Comparison of ENCODE assay signal across 1 cellular context in genomic region chr1:205775015-205775716, GRCh38.
TF ChIP-seq lines count a peak whose summit lies in the region.

Gene RAB29 (minus strand): TSS chr1:205775482. CDS start chr1:205774956, 526 bp downstream.

TF ChIP-seq in HepG2, 621 proteins besides CTCF, POLR2A, EP300 and RAD21 (continued from another document and continues in another):
- TF ChIP-seq ZNF512B (CRISPR knock-in tag; IDR thresholded peaks at IDR 0.05; ENCODE audit: borderline replicate concordance), result no peak
- TF ChIP-seq NAIF1 (CRISPR knock-in tag; IDR thresholded peaks at IDR 0.05; ENCODE audit: borderline replicate concordance), result peak; percentile 44; the same call in 1 of the 2 replicates
- TF ChIP-seq TBX2 (CRISPR knock-in tag; IDR thresholded peaks at IDR 0.05; ENCODE audit: borderline replicate concordance), result peak; percentile 76
- peak; percentile 72 for TF ChIP-seq GABPB1 (CRISPR knock-in tag; IDR thresholded peaks at IDR 0.05)
- no peak for TF ChIP-seq NFE2 (CRISPR knock-in tag; IDR thresholded peaks at IDR 0.05)
- TF ChIP-seq TFAP4 (IDR thresholded peaks at IDR 0.05; ENCODE audit: borderline replicate concordance, low read depth), result peak; percentile 16; the same call in 1 of the 2 replicates
- no peak for TF ChIP-seq ZNF260 (CRISPR knock-in tag; IDR thresholded peaks at IDR 0.05; ENCODE audit: borderline replicate concordance, low read depth)
- TF ChIP-seq ZNF383 (CRISPR knock-in tag; IDR thresholded peaks at IDR 0.05; ENCODE audit: borderline replicate concordance), result no peak
- TF ChIP-seq ZNF24 (IDR thresholded peaks at IDR 0.05), result no peak
- TF ChIP-seq IKZF1 (IDR thresholded peaks at IDR 0.05), result no peak
- TF ChIP-seq TERF1 (CRISPR knock-in tag; IDR thresholded peaks at IDR 0.05), result no peak
- TF ChIP-seq ZNF446 (CRISPR knock-in tag; IDR thresholded peaks at IDR 0.05), result no peak
- no peak for TF ChIP-seq PAWR (CRISPR knock-in tag; IDR thresholded peaks at IDR 0.05; ENCODE audit: borderline replicate concordance)
- TF ChIP-seq ZBTB21 (CRISPR knock-in tag; IDR thresholded peaks at IDR 0.05), result no peak
- TF ChIP-seq PAX8 (CRISPR knock-in tag; IDR thresholded peaks at IDR 0.05; ENCODE audit: borderline replicate concordance), result no peak
- no peak for TF ChIP-seq ZXDC (CRISPR knock-in tag; IDR thresholded peaks at IDR 0.05)
- no peak for TF ChIP-seq MAFG (CRISPR knock-in tag; IDR thresholded peaks at IDR 0.05)
- no peak for TF ChIP-seq TBL1XR1 (IDR thresholded peaks at IDR 0.05; ENCODE audit: borderline replicate concordance, low read length, partially characterized antibody)
- TF ChIP-seq ZMYM3 (CRISPR knock-in tag; IDR thresholded peaks at IDR 0.05), result no peak
- 0 out of 2 replicates have a peak, but pooled peaks have one; percentile 3 for TF ChIP-seq NFE2L2 (IDR thresholded peaks at IDR 0.05; ENCODE audit: low read length)
- TF ChIP-seq TSC22D2 (CRISPR knock-in tag; IDR thresholded peaks at IDR 0.05; ENCODE audit: borderline replicate concordance), result no peak
- no peak for TF ChIP-seq STAT5B (CRISPR knock-in tag; IDR thresholded peaks at IDR 0.05)
- no peak for TF ChIP-seq NCOA2 (CRISPR knock-in tag; IDR thresholded peaks at IDR 0.05)
- TF ChIP-seq ATF5 (CRISPR knock-in tag; IDR thresholded peaks at IDR 0.05; ENCODE audit: low read depth), result no peak
- TF ChIP-seq MLLT10 (CRISPR knock-in tag; IDR thresholded peaks at IDR 0.05), result no peak
- TF ChIP-seq ZNF382 (CRISPR knock-in tag; IDR thresholded peaks at IDR 0.05; ENCODE audit: borderline replicate concordance), result no peak
- no peak for TF ChIP-seq TRIM24 (CRISPR knock-in tag; IDR thresholded peaks at IDR 0.05)
- no peak for TF ChIP-seq ZNF678 (CRISPR knock-in tag; IDR thresholded peaks at IDR 0.05)
- TF ChIP-seq FOSL2 (CRISPR knock-in tag; IDR thresholded peaks at IDR 0.05), result 0 out of 2 replicates have a peak, but pooled peaks have one; percentile 18
- TF ChIP-seq CENPT (CRISPR knock-in tag; IDR thresholded peaks at IDR 0.05; ENCODE audit: low read depth), result no peak
- no peak for TF ChIP-seq ZNF296 (CRISPR knock-in tag; conservative IDR thresholded peaks at IDR 0.05)
- TF ChIP-seq ATF1 (CRISPR knock-in tag; IDR thresholded peaks at IDR 0.05), result no peak
- no peak for TF ChIP-seq ZC3H4 (CRISPR knock-in tag; IDR thresholded peaks at IDR 0.05; ENCODE audit: borderline replicate concordance)
- no peak for TF ChIP-seq SMAD1 (CRISPR knock-in tag; IDR thresholded peaks at IDR 0.05; ENCODE audit: borderline replicate concordance, low read depth)
- no peak for TF ChIP-seq FOXJ3 (CRISPR knock-in tag; IDR thresholded peaks at IDR 0.05; ENCODE audit: borderline replicate concordance)
- no peak for TF ChIP-seq FOXM1 (CRISPR knock-in tag; IDR thresholded peaks at IDR 0.05)
- TF ChIP-seq DDIT3 (CRISPR knock-in tag; IDR thresholded peaks at IDR 0.05), result no peak
- no peak for TF ChIP-seq ISL2 (CRISPR knock-in tag; IDR thresholded peaks at IDR 0.05)
- TF ChIP-seq GMEB2 (CRISPR knock-in tag; IDR thresholded peaks at IDR 0.05; ENCODE audit: low read depth), result no peak
- TF ChIP-seq PAF1 (CRISPR knock-in tag; IDR thresholded peaks at IDR 0.05), result no peak
- no peak for TF ChIP-seq ZIK1 (CRISPR knock-in tag; IDR thresholded peaks at IDR 0.05; ENCODE audit: borderline replicate concordance, low read depth)
- no peak for TF ChIP-seq JUND (CRISPR knock-in tag; IDR thresholded peaks at IDR 0.05)
- no peak for TF ChIP-seq ZNF558 (CRISPR knock-in tag; IDR thresholded peaks at IDR 0.05; ENCODE audit: borderline replicate concordance)
- TF ChIP-seq THAP11 (CRISPR knock-in tag; IDR thresholded peaks at IDR 0.05), result peak; percentile 99
- TF ChIP-seq ZNF17 (CRISPR knock-in tag; IDR thresholded peaks at IDR 0.05), result no peak
- TF ChIP-seq NR1H2 (CRISPR knock-in tag; IDR thresholded peaks at IDR 0.05; ENCODE audit: borderline replicate concordance, low read depth), result no peak
- TF ChIP-seq ZNF251 (CRISPR knock-in tag; IDR thresholded peaks at IDR 0.05), result no peak
- no peak for TF ChIP-seq NR3C1 (CRISPR knock-in tag; IDR thresholded peaks at IDR 0.05)
- TF ChIP-seq KLF9 (CRISPR knock-in tag; IDR thresholded peaks at IDR 0.05; ENCODE audit: low read depth), result no peak
- TF ChIP-seq ZNF580 (CRISPR knock-in tag; IDR thresholded peaks at IDR 0.05; ENCODE audit: borderline replicate concordance, low read depth), result no peak; the same call in 1 of the 2 replicates
- no peak for TF ChIP-seq SOX6 (IDR thresholded peaks at IDR 0.05)
- peak; percentile 49; the same call in 1 of the 2 replicates for TF ChIP-seq SOX6 (CRISPR knock-in tag; IDR thresholded peaks at IDR 0.05)
- TF ChIP-seq ARID2 (CRISPR knock-in tag; IDR thresholded peaks at IDR 0.05; ENCODE audit: borderline replicate concordance), result no peak
- no peak for TF ChIP-seq MEF2D (CRISPR knock-in tag; IDR thresholded peaks at IDR 0.05)
- TF ChIP-seq ZNF501 (CRISPR knock-in tag; IDR thresholded peaks at IDR 0.05), result peak; percentile 68; the same call in 1 of the 2 replicates
- no peak for TF ChIP-seq ZBTB38 (CRISPR knock-in tag; IDR thresholded peaks at IDR 0.05)
- TF ChIP-seq SP140L (CRISPR knock-in tag; IDR thresholded peaks at IDR 0.05; ENCODE audit: borderline replicate concordance), result no peak
- TF ChIP-seq SMYD3 (CRISPR knock-in tag; IDR thresholded peaks at IDR 0.05), result no peak
- TF ChIP-seq POGK (CRISPR knock-in tag; conservative IDR thresholded peaks at IDR 0.05), result 0 out of 2 replicates have a peak, but pooled peaks have one; percentile 23
- TF ChIP-seq ZNF333 (CRISPR knock-in tag; IDR thresholded peaks at IDR 0.05; ENCODE audit: borderline replicate concordance), result peak; percentile 33; the same call in 1 of the 2 replicates
- no peak for TF ChIP-seq ZNF615 (CRISPR knock-in tag; IDR thresholded peaks at IDR 0.05; ENCODE audit: borderline replicate concordance)
